Comparison of ENCODE assay signal across 1 cellular context in genomic region chr19:8240274-8241229, GRCh38.
TF ChIP-seq lines count a peak whose summit lies in the region.

No MANE protein-coding gene starts in this region.

TF ChIP-seq in HCT116, 20 proteins besides CTCF, POLR2A, EP300 and RAD21 (continued from another document):
- TF ChIP-seq REST (IDR thresholded peaks at IDR 0.05; ENCODE audit: low read depth) (no peak), TCF7L2 (IDR thresholded peaks at IDR 0.05; ENCODE audit: borderline replicate concordance, extremely low read depth, insufficient read depth, insufficient read length) (peak; percentile 22), ZNF274 (IDR thresholded peaks at IDR 0.05; ENCODE audit: low read depth, low read length) (no peak), JUND (IDR thresholded peaks at IDR 0.05) (peak; percentile 42; the same call in 1 of the 2 replicates), SIN3A (IDR thresholded peaks at IDR 0.05; ENCODE audit: low read depth) (no peak), FOSL1 (IDR thresholded peaks at IDR 0.05; ENCODE audit: low read depth) (peak; percentile 54; the same call in 1 of the 2 replicates), EZH2 (IDR thresholded peaks at IDR 0.05) (no peak), ELF1 (IDR thresholded peaks at IDR 0.05; ENCODE audit: borderline replicate concordance, low read depth) (no peak), YY1 (IDR thresholded peaks at IDR 0.05; ENCODE audit: extremely low read depth, insufficient replicate concordance, low read depth, low read length) (peak; percentile 25), CEBPB (IDR thresholded peaks at IDR 0.05; ENCODE audit: low read depth) (no peak), EGR1 (IDR thresholded peaks at IDR 0.05; ENCODE audit: low read depth) (peak; percentile 62), CBX3 (IDR thresholded peaks at IDR 0.05; ENCODE audit: low read depth) (0 out of 2 replicates have a peak, but pooled peaks have one; percentile 41), SP1 (IDR thresholded peaks at IDR 0.05; ENCODE audit: low read depth) (0 out of 2 replicates have a peak, but pooled peaks have one; percentile 22), ZFX (IDR thresholded peaks at IDR 0.05) (no peak)
- TF ChIP-seq, protein P1, sequence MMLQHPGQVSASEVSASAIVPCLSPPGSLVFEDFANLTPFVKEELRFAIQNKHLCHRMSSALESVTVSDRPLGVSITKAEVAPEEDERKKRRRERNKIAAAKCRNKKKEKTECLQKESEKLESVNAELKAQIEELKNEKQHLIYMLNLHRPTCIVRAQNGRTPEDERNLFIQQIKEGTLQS (IDR thresholded peaks at IDR 0.05): no peak
- TF ChIP-seq, protein P2, sequence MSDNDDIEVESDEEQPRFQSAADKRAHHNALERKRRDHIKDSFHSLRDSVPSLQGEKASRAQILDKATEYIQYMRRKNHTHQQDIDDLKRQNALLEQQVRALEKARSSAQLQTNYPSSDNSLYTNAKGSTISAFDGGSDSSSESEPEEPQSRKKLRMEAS (IDR thresholded peaks at IDR 0.05): peak; percentile 54; the same call in 1 of the 2 replicates
